ENCODE assay signal across 8 cellular contexts in the genomic region with DNA sequence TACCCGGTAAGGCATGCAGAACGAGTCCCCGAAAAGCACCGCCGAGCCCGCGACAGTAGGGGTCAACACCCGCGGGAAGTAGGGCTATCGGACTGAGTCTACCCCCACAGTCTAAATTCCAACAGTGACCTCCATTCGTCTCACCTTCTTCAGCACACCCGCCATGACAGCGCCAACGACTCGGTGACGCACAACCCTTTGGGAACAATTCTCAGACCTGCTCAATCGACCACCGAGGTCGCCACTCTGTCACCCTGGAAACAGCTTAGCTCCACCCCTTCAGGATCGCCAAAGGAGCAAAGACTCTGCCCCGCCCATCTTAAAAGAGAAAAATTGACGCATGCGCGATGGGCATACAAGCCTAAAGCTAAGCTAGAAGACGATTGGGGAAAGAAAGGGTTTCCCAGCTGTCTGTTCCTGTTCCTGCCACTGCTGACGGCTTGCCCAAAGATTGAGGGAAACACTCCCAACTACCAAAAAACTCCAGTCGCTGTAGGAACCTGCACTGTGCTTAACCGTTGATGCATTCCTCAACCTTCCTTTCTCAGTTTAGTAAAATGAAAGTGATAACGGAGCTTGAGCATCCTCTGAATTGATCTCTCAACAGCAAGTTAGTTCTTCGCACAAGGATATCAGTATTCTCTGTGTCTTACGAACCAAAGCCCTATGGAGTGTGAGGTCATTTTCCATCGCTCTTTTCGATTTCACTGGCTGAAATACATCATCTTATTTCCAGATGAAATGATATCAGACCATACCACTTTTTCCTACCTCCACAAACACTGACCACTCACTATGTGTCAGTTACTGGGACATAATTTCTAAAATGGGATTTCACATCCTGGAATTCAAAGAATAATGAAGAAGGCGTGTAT.
DNase-seq lines count a peak whose midpoint lies in the region; ATAC-seq lines count a peak whose summit lies in the region.

A gene (minus strand): TSS at position 188 of the 875 bp plus-strand sequence. CDS start 23 bp downstream, at position 165.

- ATAC-seq in GM19324 (IDR thresholded peaks at IDR 0.05; ENCODE audit: low FRiP score, unreplicated experiment) (peak; percentile 99), HG03460 (IDR thresholded peaks at IDR 0.05; ENCODE audit: unreplicated experiment) (peak; percentile 99)

- peak within 1 kb of the TSS; percentile 76 for H3K4me2 ChIP-seq in BLaER1

- peak within 1 kb of the TSS; percentile 87 for H3K9ac ChIP-seq in BLaER1

- peaks cover 19% of the 10 kb centered on the region for H4K20me1 ChIP-seq in BLaER1

- H3K27ac ChIP-seq in BLaER1 (peak within 1 kb of the TSS; percentile 87), cingulate gyrus (ENCODE audit: low read depth, low read length) (peak within 1 kb of the TSS; percentile 80)

- peaks cover 30% of the 10 kb centered on the region for H3K4me1 ChIP-seq in BLaER1

- H3K9me3 ChIP-seq in BLaER1, result no peaks in the 10 kb centered on the region

- peak; percentile 87 for DNase-seq in NCI-H524 treated with DMSO at 0.1 percent for 48 hours (lab: John Stamatoyannopoulos, UW)
- peak; percentile 97 to 99 for DNase-seq in activated CD4-positive, alpha-beta T cell treated with anti-CD3 and anti-CD28 coated beads for 4 hours
- peak; percentile 99 for DNase-seq in kidney glomerular epithelial cell (lab: John Stamatoyannopoulos, UW)
- DNase-seq in stimulated activated CD4-positive, alpha-beta T cell treated with anti-CD3 and anti-CD28 coated beads, Interleukin-1b, Interleukin-23, amount 100 ng/mL, for 1 hour (ENCODE audit: low read depth in 2 of 2), result peak; percentile 87 to 93

- peaks cover 26% of the 10 kb centered on the region for H3K36me3 ChIP-seq in BLaER1

- H3K4me3 ChIP-seq in BLaER1, result peak within 1 kb of the TSS; percentile 81

- no peaks in the 10 kb centered on the region for H3K27me3 ChIP-seq in BLaER1

Comparison
In these comparisons a context has a peak if more than half of its experiments do, and no peak if none do; other contexts are left out.
1. Peak in every context shown above with its lines: DNase-seq, ATAC-seq, H3K4me3 ChIP-seq and H3K27ac ChIP-seq.